In genomic region chr1:86395771-86396502, GRCh38 we compare ENCODE assay signal across 8 cellular contexts. TPM values are rescaled to one million over a fixed set of nuclear protein-coding genes. Genes with fewer than 3 reads are reported as not detected.
A peak's percentile ranks its signal among the peaks of the same experiment; 100 is the strongest.
DNase-seq lines count a peak whose midpoint lies in the region; ATAC-seq and TF ChIP-seq lines count a peak whose summit lies in the region.

ODF2L (minus strand) TSS chr1:86396323; CDS start chr1:86387027, 9,296 bp downstream.

- POLR2A ChIA-PET in CD4-positive, alpha-beta T cell (lab: Charles Lee), result interaction anchor here (0.9 to 2.3 kb wide), 19 partner anchors 9 to 1119 kb away, joined by 3 to 40 read pairs (median 4); partner anchors contain the start of genes BCL10, HS2ST1, LMO4 and SELENOF

- TF ChIP-seq CTCF in CD4-positive, alpha-beta T cell (IDR thresholded peaks at IDR 0.05), result no peak
- TF ChIP-seq CTCF in lung (IDR thresholded peaks at IDR 0.05; ENCODE audit: control extremely low read depth, extremely low read depth), result no peak

- CTCF ChIA-PET in CD4-positive, alpha-beta T cell (lab: Charles Lee), result interaction anchor here (0.9 to 1.5 kb wide), 6 partner anchors 8 to 653 kb away, joined by 3 to 10 read pairs (median 4); partner anchors contain the start of gene SH3GLB1

- peak within 1 kb of the TSS; percentile 93 for H3K4me3 Mint-ChIP-seq in CD4-positive, alpha-beta T cell

- H3K27ac ChIP-seq in CD4-positive, alpha-beta T cell (ENCODE audit: low read depth, low read length), result peak within 1 kb of the TSS; percentile 75
- H3K27ac ChIP-seq in ectodermal cell (ENCODE audit: insufficient read depth, low read depth, low read length, poor library complexity, severe bottlenecking) (peak within 1 kb of the TSS; percentile 75), lung (ENCODE audit: low read depth in 1 of 2, low read length in 1 of 2) (peak within 1 kb of the TSS; percentile 24 to 84)

- H3K27me3 ChIP-seq in CD4-positive, alpha-beta T cell (ENCODE audit: control insufficient read depth, insufficient read depth, low read length), result no peaks in the 10 kb centered on the region
- H3K27me3 ChIP-seq in ectodermal cell (ENCODE audit: control insufficient read depth, insufficient read depth, low read length, poor library complexity, severe bottlenecking), result peaks cover 2% of the 10 kb centered on the region
- H3K27me3 ChIP-seq in lung (ENCODE audit: control insufficient read depth, insufficient read depth), result no peaks in the 10 kb centered on the region

- H3K36me3 Mint-ChIP-seq in CD4-positive, alpha-beta T cell (ENCODE audit: low read depth), result peaks cover 13% of the 10 kb centered on the region

- H3K9me3 Mint-ChIP-seq in CD4-positive, alpha-beta T cell, result peaks cover 2% of the 10 kb centered on the region

- H3K4me1 ChIP-seq in ectodermal cell (ENCODE audit: control insufficient read depth, insufficient read depth, low read length), result peaks cover 4% of the 10 kb centered on the region
- H3K4me1 ChIP-seq in lung (ENCODE audit: control insufficient read depth in 2 of 2, insufficient read depth in 2 of 2, low read length in 2 of 2), result peaks cover 4 to 6% of the 10 kb centered on the region in 2 donors

- peaks cover 69% of the 10 kb centered on the region for H3K4me1 Mint-ChIP-seq in CD4-positive, alpha-beta T cell (ENCODE audit: low read depth)

- peak within 1 kb of the TSS; percentile 91 for H3K4me3 ChIP-seq in ectodermal cell (ENCODE audit: insufficient read depth, low read depth, low read length)
- H3K4me3 ChIP-seq in lung, result peak within 1 kb of the TSS; percentile 65

- ATAC-seq in CD4-positive, alpha-beta T cell (ENCODE audit: poor library complexity), result peak; percentile 97
- peak; percentile 100 for ATAC-seq in GM19467 (IDR thresholded peaks at IDR 0.05; ENCODE audit: unreplicated experiment)
- peak; percentile 99 for ATAC-seq in lung (ENCODE audit: insufficient read depth, low FRiP score)

- DNase-seq in CD4-positive, alpha-beta T cell, result peak; percentile 77 to 89 (median 84)
- peak; percentile 38 for DNase-seq in HS-27A (ENCODE audit: low read depth)
- peak; percentile 13 for DNase-seq in NK-92 (lab: John Stamatoyannopoulos, UW; ENCODE audit: unreplicated experiment)
- peak; percentile 66 to 82 for DNase-seq in activated CD8-positive, alpha-beta memory T cell treated with anti-CD3 and anti-CD28 coated beads for 1 hour (ENCODE audit: extremely low read depth in 1 of 2, low read depth in 1 of 2)
- peak; percentile 93 for DNase-seq in lung (ENCODE audit: low spot score)
- peak; percentile 74 to 76 (median 75) for DNase-seq in stimulated activated CD4-positive, alpha-beta T cell treated with anti-CD3 and anti-CD28 coated beads, TNF-alpha, amount 100 ng/mL, for 4 hours (ENCODE audit: low read depth in 3 of 3)

- H3K27ac Mint-ChIP-seq in CD4-positive, alpha-beta T cell, result peak within 1 kb of the TSS; percentile 96

- intact Hi-C loops in CD4-positive, alpha-beta T cell (cut with DNase I, micrococcal nuclease), result loop anchor here (5.0 to 10.0 kb wide), 3 partner anchors 309 to 936 kb away; partner anchors contain the start of genes HS2ST1 (in 1 of the 2), SELENOF (in 1 of the 2) and SH3GLB1 (in 1 of the 2)

- H3K27me3 Mint-ChIP-seq in CD4-positive, alpha-beta T cell, result no peaks in the 10 kb centered on the region

- H3K36me3 ChIP-seq in ectodermal cell (ENCODE audit: control insufficient read depth, insufficient read depth, low read length), result no peaks in the 10 kb centered on the region
- H3K36me3 ChIP-seq in lung (ENCODE audit: control insufficient read depth in 2 of 2, insufficient read depth in 2 of 2, low read length in 2 of 2), result no peaks in the 10 kb centered on the region

- no peaks in the 10 kb centered on the region for H3K9me3 ChIP-seq in CD4-positive, alpha-beta T cell (ENCODE audit: control insufficient read depth, low read length)
- H3K9me3 ChIP-seq in ectodermal cell (ENCODE audit: control insufficient read depth, low read length) (no peaks in the 10 kb centered on the region), lung (ENCODE audit: control insufficient read depth in 2 of 2, insufficient read depth in 1 of 2, low read length in 1 of 2) (no peaks in the 10 kb centered on the region)

- 0% methylated on average over 55 of the region's 55 CpGs for WGBS in ectodermal cell, 2 experiments
- WGBS in lung, 2 donors, result 0% methylated on average over 55 of the region's 55 CpGs

RNA-seq across cellular contexts. Expression of gene ODF2L, which starts in this region (rescaled TPM):
- 10 to 100 TPM; 68.1 to 71.2 TPM for total RNA-seq in CD4-positive, alpha-beta T cell
- polyA plus RNA-seq in ectodermal cell (2013, experiment 1 of 4), result 37.3 TPM
- polyA plus RNA-seq in ectodermal cell (2013, experiment 2 of 4), result 38.5 TPM
- 41.1 TPM for polyA plus RNA-seq in ectodermal cell (2013, experiment 3 of 4)
- polyA plus RNA-seq in ectodermal cell (2013, experiment 4 of 4), result 45.8 TPM
- 100 to 1,000 TPM in 1 of 2 donors, 10 to 100 TPM in 1; 60.9 to 127 TPM for total RNA-seq in lung
- polyA plus RNA-seq in lung, result 10 to 100 TPM; 16.5 to 81.9 TPM

Comparison
In these comparisons a context has a peak if more than half of its experiments do, and no peak if none do; other contexts are left out.
1. Peak in every context shown above with its lines: DNase-seq, ATAC-seq, H3K4me3 ChIP-seq and H3K27ac ChIP-seq.
2. DNase-seq: peak in every context shown above with its lines; median percentile 93 in lung; 84 in CD4-positive, alpha-beta T cell; 75 in stimulated activated CD4-positive, alpha-beta T cell treated with anti-CD3 and anti-CD28 coated beads, TNF-alpha, amount 100 ng/mL, for 4 hours; 74 in activated CD8-positive, alpha-beta memory T cell treated with anti-CD3 and anti-CD28 coated beads for 1 hour; 38 in HS-27A; 13 in NK-92.